Comparison of ENCODE assay signal across 1 cellular context in the genomic region with DNA sequence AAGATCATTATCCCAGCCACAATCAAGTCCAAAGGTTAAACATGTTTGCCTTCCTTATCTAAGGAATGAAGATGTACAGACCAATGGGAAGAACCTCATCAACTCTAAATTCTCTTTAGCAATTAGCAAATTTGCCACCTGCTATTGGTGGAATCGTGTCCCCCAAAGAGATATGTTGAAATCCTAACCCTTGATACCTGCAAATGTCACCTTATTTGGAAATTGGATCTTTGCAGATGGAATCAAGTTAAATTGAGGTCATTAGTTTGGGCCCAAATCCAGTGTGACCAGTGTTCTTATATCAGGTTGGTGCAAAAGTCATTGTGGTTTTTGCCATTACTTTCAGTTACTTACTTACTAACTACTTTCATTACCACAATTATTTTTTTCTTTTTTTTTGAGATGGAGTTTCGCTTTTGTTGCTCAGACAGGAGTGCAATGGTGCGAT.
TF ChIP-seq lines count a peak whose summit lies in the region.

No MANE protein-coding gene starts in this region.

TF ChIP-seq in HepG2, 621 proteins besides CTCF, POLR2A, EP300 and RAD21 (continued from another document and continues in another):
- TF ChIP-seq, protein P1, sequence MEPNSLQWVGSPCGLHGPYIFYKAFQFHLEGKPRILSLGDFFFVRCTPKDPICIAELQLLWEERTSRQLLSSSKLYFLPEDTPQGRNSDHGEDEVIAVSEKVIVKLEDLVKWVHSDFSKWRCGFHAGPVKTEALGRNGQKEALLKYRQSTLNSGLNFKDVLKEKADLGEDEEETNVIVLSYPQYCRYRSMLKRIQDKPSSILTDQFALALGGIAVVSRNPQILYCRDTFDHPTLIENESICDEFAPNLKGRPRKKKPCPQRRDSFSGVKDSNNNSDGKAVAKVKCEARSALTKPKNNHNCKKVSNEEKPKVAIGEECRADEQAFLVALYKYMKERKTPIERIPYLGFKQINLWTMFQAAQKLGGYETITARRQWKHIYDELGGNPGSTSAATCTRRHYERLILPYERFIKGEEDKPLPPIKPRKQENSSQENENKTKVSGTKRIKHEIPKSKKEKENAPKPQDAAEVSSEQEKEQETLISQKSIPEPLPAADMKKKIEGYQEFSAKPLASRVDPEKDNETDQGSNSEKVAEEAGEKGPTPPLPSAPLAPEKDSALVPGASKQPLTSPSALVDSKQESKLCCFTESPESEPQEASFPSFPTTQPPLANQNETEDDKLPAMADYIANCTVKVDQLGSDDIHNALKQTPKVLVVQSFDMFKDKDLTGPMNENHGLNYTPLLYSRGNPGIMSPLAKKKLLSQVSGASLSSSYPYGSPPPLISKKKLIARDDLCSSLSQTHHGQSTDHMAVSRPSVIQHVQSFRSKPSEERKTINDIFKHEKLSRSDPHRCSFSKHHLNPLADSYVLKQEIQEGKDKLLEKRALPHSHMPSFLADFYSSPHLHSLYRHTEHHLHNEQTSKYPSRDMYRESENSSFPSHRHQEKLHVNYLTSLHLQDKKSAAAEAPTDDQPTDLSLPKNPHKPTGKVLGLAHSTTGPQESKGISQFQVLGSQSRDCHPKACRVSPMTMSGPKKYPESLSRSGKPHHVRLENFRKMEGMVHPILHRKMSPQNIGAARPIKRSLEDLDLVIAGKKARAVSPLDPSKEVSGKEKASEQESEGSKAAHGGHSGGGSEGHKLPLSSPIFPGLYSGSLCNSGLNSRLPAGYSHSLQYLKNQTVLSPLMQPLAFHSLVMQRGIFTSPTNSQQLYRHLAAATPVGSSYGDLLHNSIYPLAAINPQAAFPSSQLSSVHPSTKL (CRISPR knock-in tag; IDR thresholded peaks at IDR 0.05): peak; percentile 12; the same call in 1 of the 2 replicates
- TF ChIP-seq SRSF4 (IDR thresholded peaks at IDR 0.05; ENCODE audit: low read depth, low read length, poor library complexity, severe bottlenecking) (no peak), ZNF3 (CRISPR knock-in tag; IDR thresholded peaks at IDR 0.05) (no peak), ZNF317 (CRISPR knock-in tag; IDR thresholded peaks at IDR 0.05) (0 out of 2 replicates have a peak, but pooled peaks have one; percentile 10), ZNF510 (CRISPR knock-in tag; IDR thresholded peaks at IDR 0.05; ENCODE audit: low read depth) (no peak), ARNT2 (CRISPR knock-in tag; IDR thresholded peaks at IDR 0.05; ENCODE audit: low read depth) (0 out of 2 replicates have a peak, but pooled peaks have one; percentile 42), HMG20B (CRISPR knock-in tag; conservative IDR thresholded peaks at IDR 0.05) (peak; percentile 95), NFE2L2 (IDR thresholded peaks at IDR 0.05; ENCODE audit: low read length) (no peak), ZMYM4 (CRISPR knock-in tag; IDR thresholded peaks at IDR 0.05) (peak; percentile 60; the same call in 1 of the 2 replicates), NPAS2 (CRISPR knock-in tag; IDR thresholded peaks at IDR 0.05; ENCODE audit: borderline replicate concordance) (no peak), NFYC (CRISPR knock-in tag; IDR thresholded peaks at IDR 0.05) (peak; percentile 41; the same call in 1 of the 2 replicates), PITX1 (CRISPR knock-in tag; IDR thresholded peaks at IDR 0.05) (no peak), ZNF629 (CRISPR knock-in tag; conservative IDR thresholded peaks at IDR 0.05) (no peak), HNF4G (IDR thresholded peaks at IDR 0.05; ENCODE audit: borderline replicate concordance, low read depth, low read length) (peak; percentile 76), HNF4G (CRISPR knock-in tag; IDR thresholded peaks at IDR 0.05; ENCODE audit: borderline replicate concordance, low read depth) (0 out of 2 replicates have a peak, but pooled peaks have one; percentile 6), ZNF367 (CRISPR knock-in tag; IDR thresholded peaks at IDR 0.05; ENCODE audit: borderline replicate concordance) (no peak), MXI1 (IDR thresholded peaks at IDR 0.05; ENCODE audit: borderline replicate concordance, low read depth, low read length) (no peak), SRF (IDR thresholded peaks at IDR 0.05; ENCODE audit: low read depth, low read length) (peak; percentile 89), ZNF484 (CRISPR knock-in tag; IDR thresholded peaks at IDR 0.05; ENCODE audit: borderline replicate concordance, low read depth) (no peak), MAZ (IDR thresholded peaks at IDR 0.05; ENCODE audit: borderline replicate concordance, low read depth, low read length) (no peak), MAZ (CRISPR knock-in tag; IDR thresholded peaks at IDR 0.05; ENCODE audit: low read depth) (no peak), FOXA1 (IDR thresholded peaks at IDR 0.05) (no peak; the same call in 1 of the 2 replicates), FOXA1 (CRISPR knock-in tag; IDR thresholded peaks at IDR 0.05) (peak; percentile 82), TBX2 (CRISPR knock-in tag; IDR thresholded peaks at IDR 0.05; ENCODE audit: borderline replicate concordance) (peak; percentile 92), MEIS1 (CRISPR knock-in tag; IDR thresholded peaks at IDR 0.05; ENCODE audit: borderline replicate concordance) (no peak), ZNF562 (CRISPR knock-in tag; IDR thresholded peaks at IDR 0.05; ENCODE audit: borderline replicate concordance) (no peak), HOXA9 (CRISPR knock-in tag; IDR thresholded peaks at IDR 0.05; ENCODE audit: borderline replicate concordance) (no peak), GATAD1 (CRISPR knock-in tag; IDR thresholded peaks at IDR 0.05) (no peak), ZNF614 (CRISPR knock-in tag; IDR thresholded peaks at IDR 0.05; ENCODE audit: borderline replicate concordance) (0 out of 2 replicates have a peak, but pooled peaks have one; percentile 54), ZNF337 (CRISPR knock-in tag; IDR thresholded peaks at IDR 0.05; ENCODE audit: borderline replicate concordance, low read depth) (no peak)
- TF ChIP-seq, protein P2, sequence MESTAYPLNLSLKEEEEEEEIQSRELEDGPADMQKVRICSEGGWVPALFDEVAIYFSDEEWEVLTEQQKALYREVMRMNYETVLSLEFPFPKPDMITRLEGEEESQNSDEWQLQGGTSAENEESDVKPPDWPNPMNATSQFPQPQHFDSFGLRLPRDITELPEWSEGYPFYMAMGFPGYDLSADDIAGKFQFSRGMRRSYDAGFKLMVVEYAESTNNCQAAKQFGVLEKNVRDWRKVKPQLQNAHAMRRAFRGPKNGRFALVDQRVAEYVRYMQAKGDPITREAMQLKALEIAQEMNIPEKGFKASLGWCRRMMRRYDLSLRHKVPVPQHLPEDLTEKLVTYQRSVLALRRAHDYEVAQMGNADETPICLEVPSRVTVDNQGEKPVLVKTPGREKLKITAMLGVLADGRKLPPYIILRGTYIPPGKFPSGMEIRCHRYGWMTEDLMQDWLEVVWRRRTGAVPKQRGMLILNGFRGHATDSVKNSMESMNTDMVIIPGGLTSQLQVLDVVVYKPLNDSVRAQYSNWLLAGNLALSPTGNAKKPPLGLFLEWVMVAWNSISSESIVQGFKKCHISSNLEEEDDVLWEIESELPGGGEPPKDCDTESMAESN (CRISPR knock-in tag; conservative IDR thresholded peaks at IDR 0.05): no peak
- TF ChIP-seq, protein P3, sequence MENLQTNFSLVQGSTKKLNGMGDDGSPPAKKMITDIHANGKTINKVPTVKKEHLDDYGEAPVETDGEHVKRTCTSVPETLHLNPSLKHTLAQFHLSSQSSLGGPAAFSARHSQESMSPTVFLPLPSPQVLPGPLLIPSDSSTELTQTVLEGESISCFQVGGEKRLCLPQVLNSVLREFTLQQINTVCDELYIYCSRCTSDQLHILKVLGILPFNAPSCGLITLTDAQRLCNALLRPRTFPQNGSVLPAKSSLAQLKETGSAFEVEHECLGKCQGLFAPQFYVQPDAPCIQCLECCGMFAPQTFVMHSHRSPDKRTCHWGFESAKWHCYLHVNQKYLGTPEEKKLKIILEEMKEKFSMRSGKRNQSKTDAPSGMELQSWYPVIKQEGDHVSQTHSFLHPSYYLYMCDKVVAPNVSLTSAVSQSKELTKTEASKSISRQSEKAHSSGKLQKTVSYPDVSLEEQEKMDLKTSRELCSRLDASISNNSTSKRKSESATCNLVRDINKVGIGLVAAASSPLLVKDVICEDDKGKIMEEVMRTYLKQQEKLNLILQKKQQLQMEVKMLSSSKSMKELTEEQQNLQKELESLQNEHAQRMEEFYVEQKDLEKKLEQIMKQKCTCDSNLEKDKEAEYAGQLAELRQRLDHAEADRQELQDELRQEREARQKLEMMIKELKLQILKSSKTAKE (CRISPR knock-in tag; IDR thresholded peaks at IDR 0.05; ENCODE audit: borderline replicate concordance): no peak
- TF ChIP-seq, protein P4, sequence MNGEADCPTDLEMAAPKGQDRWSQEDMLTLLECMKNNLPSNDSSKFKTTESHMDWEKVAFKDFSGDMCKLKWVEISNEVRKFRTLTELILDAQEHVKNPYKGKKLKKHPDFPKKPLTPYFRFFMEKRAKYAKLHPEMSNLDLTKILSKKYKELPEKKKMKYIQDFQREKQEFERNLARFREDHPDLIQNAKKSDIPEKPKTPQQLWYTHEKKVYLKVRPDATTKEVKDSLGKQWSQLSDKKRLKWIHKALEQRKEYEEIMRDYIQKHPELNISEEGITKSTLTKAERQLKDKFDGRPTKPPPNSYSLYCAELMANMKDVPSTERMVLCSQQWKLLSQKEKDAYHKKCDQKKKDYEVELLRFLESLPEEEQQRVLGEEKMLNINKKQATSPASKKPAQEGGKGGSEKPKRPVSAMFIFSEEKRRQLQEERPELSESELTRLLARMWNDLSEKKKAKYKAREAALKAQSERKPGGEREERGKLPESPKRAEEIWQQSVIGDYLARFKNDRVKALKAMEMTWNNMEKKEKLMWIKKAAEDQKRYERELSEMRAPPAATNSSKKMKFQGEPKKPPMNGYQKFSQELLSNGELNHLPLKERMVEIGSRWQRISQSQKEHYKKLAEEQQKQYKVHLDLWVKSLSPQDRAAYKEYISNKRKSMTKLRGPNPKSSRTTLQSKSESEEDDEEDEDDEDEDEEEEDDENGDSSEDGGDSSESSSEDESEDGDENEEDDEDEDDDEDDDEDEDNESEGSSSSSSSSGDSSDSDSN (CRISPR knock-in tag; IDR thresholded peaks at IDR 0.05): no peak
- TF ChIP-seq, protein P5, sequence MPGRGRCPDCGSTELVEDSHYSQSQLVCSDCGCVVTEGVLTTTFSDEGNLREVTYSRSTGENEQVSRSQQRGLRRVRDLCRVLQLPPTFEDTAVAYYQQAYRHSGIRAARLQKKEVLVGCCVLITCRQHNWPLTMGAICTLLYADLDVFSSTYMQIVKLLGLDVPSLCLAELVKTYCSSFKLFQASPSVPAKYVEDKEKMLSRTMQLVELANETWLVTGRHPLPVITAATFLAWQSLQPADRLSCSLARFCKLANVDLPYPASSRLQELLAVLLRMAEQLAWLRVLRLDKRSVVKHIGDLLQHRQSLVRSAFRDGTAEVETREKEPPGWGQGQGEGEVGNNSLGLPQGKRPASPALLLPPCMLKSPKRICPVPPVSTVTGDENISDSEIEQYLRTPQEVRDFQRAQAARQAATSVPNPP (CRISPR knock-in tag; IDR thresholded peaks at IDR 0.05): no peak
- TF ChIP-seq, protein P6, sequence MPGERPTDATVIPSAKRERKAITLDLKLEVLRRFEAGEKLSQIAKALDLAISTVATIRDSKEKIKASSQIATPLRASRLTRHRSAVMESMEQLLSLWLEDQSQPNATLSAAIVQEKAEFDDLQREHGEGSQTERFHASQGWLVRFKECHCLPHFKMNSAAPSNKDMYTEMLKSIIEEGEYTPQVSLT (CRISPR knock-in tag; IDR thresholded peaks at IDR 0.05; ENCODE audit: borderline replicate concordance, low read depth): no peak
- TF ChIP-seq, protein P7, sequence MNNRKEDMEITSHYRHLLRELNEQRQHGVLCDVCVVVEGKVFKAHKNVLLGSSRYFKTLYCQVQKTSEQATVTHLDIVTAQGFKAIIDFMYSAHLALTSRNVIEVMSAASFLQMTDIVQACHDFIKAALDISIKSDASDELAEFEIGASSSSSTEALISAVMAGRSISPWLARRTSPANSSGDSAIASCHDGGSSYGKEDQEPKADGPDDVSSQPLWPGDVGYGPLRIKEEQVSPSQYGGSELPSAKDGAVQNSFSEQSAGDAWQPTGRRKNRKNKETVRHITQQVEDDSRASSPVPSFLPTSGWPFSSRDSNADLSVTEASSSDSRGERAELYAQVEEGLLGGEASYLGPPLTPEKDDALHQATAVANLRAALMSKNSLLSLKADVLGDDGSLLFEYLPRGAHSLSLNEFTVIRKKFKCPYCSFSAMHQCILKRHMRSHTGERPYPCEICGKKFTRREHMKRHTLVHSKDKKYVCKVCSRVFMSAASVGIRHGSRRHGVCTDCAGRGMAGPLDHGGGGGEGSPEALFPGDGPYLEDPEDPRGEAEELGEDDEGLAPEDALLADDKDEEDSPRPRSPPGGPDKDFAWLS (CRISPR knock-in tag; IDR thresholded peaks at IDR 0.05; ENCODE audit: borderline replicate concordance): no peak
- TF ChIP-seq, protein P8, sequence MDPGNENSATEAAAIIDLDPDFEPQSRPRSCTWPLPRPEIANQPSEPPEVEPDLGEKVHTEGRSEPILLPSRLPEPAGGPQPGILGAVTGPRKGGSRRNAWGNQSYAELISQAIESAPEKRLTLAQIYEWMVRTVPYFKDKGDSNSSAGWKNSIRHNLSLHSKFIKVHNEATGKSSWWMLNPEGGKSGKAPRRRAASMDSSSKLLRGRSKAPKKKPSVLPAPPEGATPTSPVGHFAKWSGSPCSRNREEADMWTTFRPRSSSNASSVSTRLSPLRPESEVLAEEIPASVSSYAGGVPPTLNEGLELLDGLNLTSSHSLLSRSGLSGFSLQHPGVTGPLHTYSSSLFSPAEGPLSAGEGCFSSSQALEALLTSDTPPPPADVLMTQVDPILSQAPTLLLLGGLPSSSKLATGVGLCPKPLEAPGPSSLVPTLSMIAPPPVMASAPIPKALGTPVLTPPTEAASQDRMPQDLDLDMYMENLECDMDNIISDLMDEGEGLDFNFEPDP (CRISPR knock-in tag; conservative IDR thresholded peaks at IDR 0.05): 0 out of 2 replicates have a peak, but pooled peaks have one; percentile 48
- TF ChIP-seq, protein P9, sequence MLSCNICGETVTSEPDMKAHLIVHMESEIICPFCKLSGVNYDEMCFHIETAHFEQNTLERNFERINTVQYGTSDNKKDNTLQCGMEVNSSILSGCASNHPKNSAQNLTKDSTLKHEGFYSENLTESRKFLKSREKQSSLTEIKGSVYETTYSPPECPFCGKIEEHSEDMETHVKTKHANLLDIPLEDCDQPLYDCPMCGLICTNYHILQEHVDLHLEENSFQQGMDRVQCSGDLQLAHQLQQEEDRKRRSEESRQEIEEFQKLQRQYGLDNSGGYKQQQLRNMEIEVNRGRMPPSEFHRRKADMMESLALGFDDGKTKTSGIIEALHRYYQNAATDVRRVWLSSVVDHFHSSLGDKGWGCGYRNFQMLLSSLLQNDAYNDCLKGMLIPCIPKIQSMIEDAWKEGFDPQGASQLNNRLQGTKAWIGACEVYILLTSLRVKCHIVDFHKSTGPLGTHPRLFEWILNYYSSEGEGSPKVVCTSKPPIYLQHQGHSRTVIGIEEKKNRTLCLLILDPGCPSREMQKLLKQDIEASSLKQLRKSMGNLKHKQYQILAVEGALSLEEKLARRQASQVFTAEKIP (CRISPR knock-in tag; IDR thresholded peaks at IDR 0.05; ENCODE audit: borderline replicate concordance): no peak
- TF ChIP-seq, protein P10, sequence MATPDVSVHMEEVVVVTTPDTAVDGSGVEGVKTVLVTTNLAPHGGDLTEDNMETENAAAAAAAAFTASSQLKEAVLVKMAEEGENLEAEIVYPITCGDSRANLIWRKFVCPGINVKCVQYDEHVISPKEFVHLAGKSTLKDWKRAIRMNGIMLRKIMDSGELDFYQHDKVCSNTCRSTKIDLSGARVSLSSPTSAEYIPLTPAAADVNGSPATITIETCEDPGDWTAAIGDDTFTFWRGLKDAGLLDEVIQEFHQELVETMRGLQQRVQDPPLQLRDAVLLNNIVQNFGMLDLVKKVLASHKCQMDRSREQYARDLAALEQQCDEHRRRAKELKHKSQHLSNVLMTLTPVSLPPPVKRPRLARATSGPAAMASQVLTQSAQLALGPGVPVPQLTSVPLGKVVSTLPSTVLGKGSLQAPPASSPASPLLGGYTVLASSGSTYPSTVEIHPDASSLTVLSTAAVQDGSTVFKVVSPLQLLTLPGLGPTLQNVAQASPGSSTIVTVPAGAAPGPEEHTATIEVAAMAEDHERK (CRISPR knock-in tag; IDR thresholded peaks at IDR 0.05; ENCODE audit: low read depth): no peak
